Comparison of ENCODE assay signal across 18 cellular contexts in the genomic region with DNA sequence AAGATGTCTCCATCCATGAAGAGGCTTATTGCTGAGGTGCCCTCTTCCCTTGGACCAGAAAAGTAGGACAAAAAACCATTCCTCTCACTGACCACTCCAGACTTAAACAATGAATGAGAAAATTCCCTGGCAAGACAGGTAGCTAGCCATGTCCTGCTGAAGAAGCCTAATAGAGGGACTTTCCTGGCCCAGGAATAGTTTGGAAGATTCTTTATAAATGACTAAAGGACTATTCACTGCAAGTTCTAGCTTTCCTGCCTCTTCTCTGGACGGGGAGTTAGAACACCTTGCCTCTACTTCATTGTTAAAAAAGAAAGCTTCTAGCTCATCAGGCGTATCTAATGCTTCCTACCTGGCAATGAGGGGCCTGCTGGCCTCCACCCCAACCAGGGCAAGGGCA.
"Had no signal": no experiment of that assay in that cellular context is flagged by ENCODE, and none has a peak within 500 bp of the region (broad histone marks: within the 10 kb centered on the region; RNA-seq: fewer than 3 reads in every experiment).

No MANE protein-coding gene starts in this region.

- H3K4me3 Mint-ChIP-seq: activated naive CD8-positive, alpha-beta T cell treated with anti-CD3 and anti-CD28 coated beads, Interleukin-2, amount 50 U/mL, for 24 hours; activated T-helper 1 cell treated with anti-CD3 and anti-CD28 coated beads, Interleukin-12 subunit alpha, Interleukin-12 subunit beta, Interleukin-2, Interleukin-4 antibody, amounts not matched to agents 30 ng/mL and 10 ng/mL and 1 ng/mL, durations not matched to agents 14 hours and 24 hours and 36 hours; effector memory CD8-positive, alpha-beta T cell; memory B cell; natural killer cell treated with Interleukin-12 subunit alpha and Interleukin-12 subunit beta and Interleukin-15 and Interleukin-18, amount 100 ng/mL, for 72 hours; type B pancreatic cell had no signal

- H3K27ac Mint-ChIP-seq: activated naive CD8-positive, alpha-beta T cell treated with anti-CD3 and anti-CD28 coated beads, Interleukin-2, amount 50 U/mL, for 24 hours; activated T-helper 1 cell treated with anti-CD3 and anti-CD28 coated beads, Interleukin-12 subunit alpha, Interleukin-12 subunit beta, Interleukin-2, Interleukin-4 antibody, amounts not matched to agents 30 ng/mL and 10 ng/mL and 1 ng/mL, durations not matched to agents 14 hours and 24 hours and 36 hours; memory B cell; type B pancreatic cell had no signal

- H3K27me3 ChIP-seq: left lung, sigmoid colon, suprapubic skin had no signal

- H3K36me3 ChIP-seq: left lung, sigmoid colon, suprapubic skin had no signal

- H3K9me3 ChIP-seq: left lung, sigmoid colon, suprapubic skin had no signal

- H3K4me3 ChIP-seq: coronary artery, left lung, sigmoid colon, suprapubic skin had no signal

- H3K27ac ChIP-seq: left lung, sigmoid colon, suprapubic skin had no signal

- H3K36me3 Mint-ChIP-seq: memory B cell, type B pancreatic cell had no signal

- H3K4me1 ChIP-seq: left lung had no signal

- DNase-seq: activated CD4-positive, alpha-beta T cell treated with anti-CD3 and anti-CD28 coated beads for 4 hours; activated naive CD4-positive, alpha-beta T cell treated with Interleukin-2 at 50 U/mL for 16 hours; activated naive CD8-positive, alpha-beta T cell treated with anti-CD3 and anti-CD28 coated beads, Interleukin-2, amount 50 U/mL, for 24 hours; central memory CD4-positive, alpha-beta T cell; effector memory CD8-positive, alpha-beta T cell; head of caudate nucleus; left lung; nucleus accumbens; sigmoid colon; stimulated activated CD4-positive, alpha-beta T cell treated with anti-CD3 and anti-CD28 coated beads, Interleukin-2, amount 100 ng/mL, for 48 hours; stimulated activated naive CD8-positive, alpha-beta T cell treated with anti-CD3 and anti-CD28 coated beads, Interleukin-15, Interleukin-2, amounts not matched to agents 100 U/mL and 50 U/mL, for 24 hours; T-helper 1 cell had no signal

- ATAC-seq: activated naive CD8-positive, alpha-beta T cell treated with anti-CD3 and anti-CD28 coated beads, Interleukin-2, amount 50 U/mL, for 24 hours; effector memory CD8-positive, alpha-beta T cell; natural killer cell treated with Interleukin-12 subunit alpha and Interleukin-12 subunit beta and Interleukin-15 and Interleukin-18, amount 100 ng/mL, for 72 hours; stimulated activated naive CD8-positive, alpha-beta T cell treated with anti-CD3 and anti-CD28 coated beads, Interleukin-15, Interleukin-2, amounts not matched to agents 100 U/mL and 50 U/mL, for 24 hours had no signal

- H3K27me3 Mint-ChIP-seq: activated naive CD8-positive, alpha-beta T cell treated with anti-CD3 and anti-CD28 coated beads, Interleukin-2, amount 50 U/mL, for 24 hours; effector memory CD8-positive, alpha-beta T cell; natural killer cell treated with Interleukin-12 subunit alpha and Interleukin-12 subunit beta and Interleukin-15 and Interleukin-18, amount 100 ng/mL, for 72 hours; type B pancreatic cell had no signal
